In the genomic region with DNA sequence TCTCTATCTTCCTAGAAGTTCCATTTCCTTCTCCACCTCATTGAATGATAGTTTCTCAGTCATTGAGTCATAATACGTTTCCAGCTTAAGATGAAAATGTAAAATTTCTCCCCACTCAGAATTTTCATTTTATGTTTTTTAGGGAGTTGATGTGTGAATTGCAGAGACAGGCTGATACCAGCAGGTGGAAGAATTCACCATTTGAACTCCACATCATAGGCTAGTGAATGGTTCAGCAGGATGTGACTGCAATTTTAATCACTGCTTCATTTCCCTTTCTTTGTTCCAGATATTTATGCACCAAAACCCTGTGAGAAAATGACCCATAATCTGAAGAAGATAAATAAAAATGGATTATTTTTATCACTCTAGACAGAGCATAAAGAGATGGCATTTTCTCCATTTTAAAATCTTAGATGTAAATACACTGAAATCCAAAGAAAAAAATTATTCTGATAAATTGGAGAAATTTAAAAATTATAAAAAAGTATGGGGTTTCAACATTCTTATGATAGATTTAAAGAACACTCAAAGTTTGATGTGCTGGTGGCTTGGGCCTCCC, we compare ENCODE assay signal across 8 cellular contexts. TPM values are rescaled to one million over a fixed set of nuclear protein-coding genes. Genes with fewer than 3 reads are reported as not detected.
DNase-seq lines count a peak whose midpoint lies in the region; ATAC-seq and TF ChIP-seq lines count a peak whose summit lies in the region.

No MANE protein-coding gene starts in this region.

- no peak overlapping the region for H2AFZ ChIP-seq in smooth muscle cell (ENCODE audit: low read depth)

- H3K4me1 Mint-ChIP-seq in activated CD4-positive, alpha-beta T cell treated with anti-CD3 and anti-CD28 coated beads for 36 hours: peaks cover 13% of the 10 kb centered on the region

- intact Hi-C loops in activated CD4-positive, alpha-beta T cell treated with anti-CD3 and anti-CD28 coated beads for 36 hours (cut with DNase I, micrococcal nuclease): loop anchor here (1.0 to 10.0 kb wide), 3 partner anchors 264 to 825 kb away; no protein-coding TSS in a partner anchor
- intact Hi-C loops in adrenal gland (cut with DNase I) (loop anchor here in 1 of 2 donors (5.0 kb wide), 1 partner anchor 267 kb away; no protein-coding TSS in a partner anchor), right cardiac atrium (cut with DNase I) (loop anchor here (10.0 kb wide), 1 partner anchor 270 kb away; no protein-coding TSS in a partner anchor)

- DNase-seq in activated CD4-positive, alpha-beta T cell treated with anti-CD3 and anti-CD28 coated beads for 36 hours: no peak
- no peak for DNase-seq in activated CD4-positive, alpha-beta T cell treated with anti-CD3 and anti-CD28 coated beads for 48 hours
- DNase-seq in NCI-H1105 (lab: John Stamatoyannopoulos, UW): peak; percentile 47
- peak in 1 of 7 donors; percentile 18 for DNase-seq in adrenal gland
- no peak for DNase-seq in right cardiac atrium
- no peak for DNase-seq in smooth muscle cell (lab: John Stamatoyannopoulos, UW; ENCODE audit: unreplicated experiment)

- peak; percentile 63 for ATAC-seq in activated CD4-positive, alpha-beta T cell treated with anti-CD3 and anti-CD28 coated beads for 36 hours
- peak; percentile 78 to 79 for ATAC-seq in right cardiac atrium
- no peak for ATAC-seq in GM19455 (IDR thresholded peaks at IDR 0.05; ENCODE audit: unreplicated experiment)
- no peak for ATAC-seq in HG03521 (IDR thresholded peaks at IDR 0.05; ENCODE audit: unreplicated experiment)

- CTCF ChIA-PET in activated CD4-positive, alpha-beta T cell treated with anti-CD3 and anti-CD28 coated beads for 36 hours (lab: Charles Lee): interaction anchor here (0.7 to 1.3 kb wide), 3 partner anchors 19 to 824 kb away, joined by 3 read pairs; partner anchors contain the start of gene TRIM9

- H3K27me3 ChIP-seq in adrenal gland: no peaks in the 10 kb centered on the region
- no peaks in the 10 kb centered on the region for H3K27me3 ChIP-seq in right cardiac atrium (ENCODE audit: control insufficient read depth, insufficient read depth)
- no peaks in the 10 kb centered on the region for H3K27me3 ChIP-seq in smooth muscle cell (ENCODE audit: low read depth)

- TF ChIP-seq CTCF in adrenal gland (IDR thresholded peaks at IDR 0.05) (peak; percentile 32 to 72 (median 64)), smooth muscle cell (IDR thresholded peaks at IDR 0.05; ENCODE audit: borderline replicate concordance, insufficient read depth, poor library complexity, severe bottlenecking) (peak; percentile 57)

- TF ChIP-seq POLR2A in adrenal gland (IDR thresholded peaks at IDR 0.05): no peak

- no peaks in the 10 kb centered on the region for H3K79me2 ChIP-seq in smooth muscle cell (ENCODE audit: low read depth)

- H3F3A ChIP-seq in smooth muscle cell (ENCODE audit: low read depth): peaks cover 11% of the 10 kb centered on the region

- H3K27ac ChIP-seq in adrenal gland (peak overlapping the region; percentile 61 to 94 (median 85)), right cardiac atrium (ENCODE audit: low read length) (no peak overlapping the region), smooth muscle cell (ENCODE audit: low read depth) (peak overlapping the region; percentile 94)

- H3K27me3 Mint-ChIP-seq in activated CD4-positive, alpha-beta T cell treated with anti-CD3 and anti-CD28 coated beads for 36 hours: no peaks in the 10 kb centered on the region

- H3K9me3 ChIP-seq in adrenal gland (replicated peaks in 1 of 3): no peaks in the 10 kb centered on the region
- no peaks in the 10 kb centered on the region for H3K9me3 ChIP-seq in right cardiac atrium (ENCODE audit: control insufficient read depth, low read length)
- no peaks in the 10 kb centered on the region for H3K9me3 ChIP-seq in smooth muscle cell (replicated peaks; ENCODE audit: low read depth)

- no peaks in the 10 kb centered on the region for H3K36me3 Mint-ChIP-seq in activated CD4-positive, alpha-beta T cell treated with anti-CD3 and anti-CD28 coated beads for 36 hours (ENCODE audit: low read depth)

- H3K4me3 ChIP-seq in adrenal gland (no peak overlapping the region), right cardiac atrium (ENCODE audit: low read length) (no peak overlapping the region), smooth muscle cell (no peak overlapping the region)

- H3K36me3 ChIP-seq in adrenal gland (replicated peaks in 1 of 2) (no peaks in the 10 kb centered on the region), smooth muscle cell (ENCODE audit: low read depth) (no peaks in the 10 kb centered on the region)

- H3K27ac Mint-ChIP-seq in activated CD4-positive, alpha-beta T cell treated with anti-CD3 and anti-CD28 coated beads for 36 hours: no peak overlapping the region

- no peaks in the 10 kb centered on the region for H4K20me1 ChIP-seq in smooth muscle cell (ENCODE audit: low read depth)

- 31 to 44% (median 38%) methylated on average over 1 of the region's 1 CpG for whole genome bisulfite sequencing in adrenal gland, 4 donors
- 9% methylated on average over 1 of the region's 1 CpG for WGBS in right cardiac atrium
- 52% methylated on average over 1 of the region's 1 CpG for WGBS in smooth muscle cell (ENCODE audit: low lambda C conversion rate)

- H3K4me1 ChIP-seq in adrenal gland (replicated peaks in 1 of 2) (peaks cover 0 to 11% of the 10 kb centered on the region in 2 donors), right cardiac atrium (ENCODE audit: control insufficient read depth, insufficient read depth, low read length) (no peaks in the 10 kb centered on the region), smooth muscle cell (ENCODE audit: low read depth) (peaks cover 4% of the 10 kb centered on the region)

- H3K4me3 Mint-ChIP-seq in activated CD4-positive, alpha-beta T cell treated with anti-CD3 and anti-CD28 coated beads for 36 hours: no peak overlapping the region

- H3K9me3 Mint-ChIP-seq in activated CD4-positive, alpha-beta T cell treated with anti-CD3 and anti-CD28 coated beads for 36 hours (ENCODE audit: low read depth): no peaks in the 10 kb centered on the region

- POLR2A ChIA-PET in activated CD4-positive, alpha-beta T cell treated with anti-CD3 and anti-CD28 coated beads for 36 hours (lab: Charles Lee): no interaction called here

- peak overlapping the region; percentile 34 for H3K9ac ChIP-seq in smooth muscle cell (ENCODE audit: low read depth)

- peak overlapping the region; percentile 61 for H3K4me2 ChIP-seq in smooth muscle cell

RNA-seq across cellular contexts. Expression of gene PYGL, which starts 10.6 kb away (rescaled TPM):
- under 1 TPM; 0.62 to 0.67 TPM for total RNA-seq in activated CD4-positive, alpha-beta T cell treated with anti-CD3 and anti-CD28 coated beads for 36 hours
- total RNA-seq in adrenal gland (10 to 100 TPM; 12.9 to 77.0 (median 56.8) TPM), right cardiac atrium (10 to 100 TPM in 3 of 4 donors, 1 to 10 TPM in 1; 6.7 to 16.5 (median 13.0) TPM), smooth muscle cell (28.8 and 43.0 TPM in 2 replicates)
- polyA plus RNA-seq in adrenal gland (10 to 100 TPM; 24.6 to 33.1 (median 26.9) TPM), right cardiac atrium (9.7 TPM), smooth muscle cell (23.4 and 29.7 TPM in 2 replicates)

Comparison
In these comparisons a context has a peak if more than half of its experiments do, and no peak if none do; other contexts are left out.
1. ATAC-seq: peak in activated CD4-positive, alpha-beta T cell treated with anti-CD3 and anti-CD28 coated beads for 36 hours (single experiment) and right cardiac atrium (2 of 2); none in GM19455 (single experiment) and HG03521 (single experiment).
2. RNA of gene PYGL, which starts 10.6 kb away (total RNA-seq): 12.9 to 77.0 TPM in adrenal gland, 28.8 to 43.0 TPM in smooth muscle cell and 6.7 to 16.5 TPM in right cardiac atrium; 0.62 to 0.67 TPM in activated CD4-positive, alpha-beta T cell treated with anti-CD3 and anti-CD28 coated beads for 36 hours; every median in the first group is over 4 times any median in the second.